ENCODE assay signal across 8 cellular contexts in genomic region chr17:81481011-81481799, GRCh38. TPM values are rescaled to one million over a fixed set of nuclear protein-coding genes. Genes with fewer than 3 reads are reported as not detected.
DNase-seq lines count a peak whose midpoint lies in the region; ATAC-seq, FAIRE-seq and TF ChIP-seq lines count a peak whose summit lies in the region.

No MANE protein-coding gene starts in this region.

- DNase-seq in DMS79 treated with DMSO at 0.1 percent for 48 hours (lab: John Stamatoyannopoulos, UW) = peak; percentile 68
- DNase-seq in NCI-H2171 treated with DMSO at 0.1 percent for 48 hours (lab: John Stamatoyannopoulos, UW) = peak; percentile 86
- DNase-seq in activated CD8-positive, alpha-beta memory T cell treated with anti-CD3 and anti-CD28 coated beads for 4 hours (ENCODE audit: low read depth in 2 of 2) = peak; percentile 25 to 35
- DNase-seq in mesendoderm = peak; percentile 58
- DNase-seq in stimulated activated CD8-positive, alpha-beta memory T cell treated with anti-CD3 and anti-CD28 coated beads, Interleukin-2, amount 100 ng/mL, for 1 hour (ENCODE audit: low read depth in 2 of 2) = peak; percentile 22 to 36
- DNase-seq in H54 (ENCODE audit: insufficient read length, low spot score) = no peak

- H3K9me3 ChIP-seq in endocrine pancreas (ENCODE audit: control insufficient read depth, low read length) = no peaks in the 10 kb centered on the region

- TF ChIP-seq POLR2A in H54 (IDR thresholded peaks at IDR 0.05; ENCODE audit: low read depth, low read length) = no peak

- peak overlapping the region; percentile 25 for H3K4me2 ChIP-seq in mesendoderm (ENCODE audit: low read length)

- H3K27ac ChIP-seq in mesendoderm (ENCODE audit: low read depth, low read length) = no peak overlapping the region

- H4K5ac ChIP-seq in mesendoderm (ENCODE audit: low read length) = no peak overlapping the region

- no peak overlapping the region for H3K4ac ChIP-seq in mesendoderm (ENCODE audit: low read depth, low read length)

- FAIRE-seq in H54 (lab: Jason Lieb, UNC) = no peak

- H2BK15ac ChIP-seq in mesendoderm (replicated peaks; ENCODE audit: low read depth) = no peak overlapping the region

- no peak overlapping the region for H3K18ac ChIP-seq in mesendoderm (ENCODE audit: low read length)

- no peaks in the 10 kb centered on the region for H3K79me2 ChIP-seq in mesendoderm (ENCODE audit: control insufficient read depth, insufficient read depth, low read length)

- H3K27me3 ChIP-seq in endocrine pancreas (ENCODE audit: control insufficient read depth, insufficient read depth, low read length) = no peaks in the 10 kb centered on the region
- no peaks in the 10 kb centered on the region for H3K27me3 ChIP-seq in mesendoderm (ENCODE audit: insufficient read depth, low read length, poor library complexity)

- no peak for ATAC-seq in GM18517 (IDR thresholded peaks at IDR 0.05; ENCODE audit: unreplicated experiment)

- WGBS in mesendoderm (ENCODE audit: extremely low coverage, insufficient coverage, low lambda C conversion rate) = no CpG with 5 or more reads among the region's 96 CpGs

- no peaks in the 10 kb centered on the region for H3K4me1 ChIP-seq in endocrine pancreas (ENCODE audit: control insufficient read depth, insufficient read depth, low read length)
- no peaks in the 10 kb centered on the region for H3K4me1 ChIP-seq in mesendoderm (ENCODE audit: control insufficient read depth, low read depth, low read length)

- H3K79me1 ChIP-seq in mesendoderm (ENCODE audit: low read length) = no peaks in the 10 kb centered on the region

- no peak overlapping the region for H2AK5ac ChIP-seq in mesendoderm (ENCODE audit: low read length)

- H2BK5ac ChIP-seq in mesendoderm (ENCODE audit: low read length) = no peak overlapping the region

- H3K23ac ChIP-seq in mesendoderm (ENCODE audit: low read length) = peak overlapping the region; percentile 24

- no peaks in the 10 kb centered on the region for H3K36me3 ChIP-seq in endocrine pancreas (ENCODE audit: control insufficient read depth, insufficient read depth, low read length)
- H3K36me3 ChIP-seq in mesendoderm (ENCODE audit: control insufficient read depth, insufficient read depth, low read length) = no peaks in the 10 kb centered on the region

- H3K56ac ChIP-seq in mesendoderm (ENCODE audit: low read length) = peak overlapping the region; percentile 78

- no peak overlapping the region for H2BK120ac ChIP-seq in mesendoderm (ENCODE audit: low read depth, low read length)

- H4K8ac ChIP-seq in mesendoderm (ENCODE audit: low read depth, low read length) = no peak overlapping the region

- H3K4me3 ChIP-seq in endocrine pancreas (ENCODE audit: control insufficient read depth, insufficient read depth, low read length) = no peak overlapping the region
- H3K4me3 ChIP-seq in mesendoderm (ENCODE audit: low read length) = peak overlapping the region; percentile 11

- H3K9ac ChIP-seq in endocrine pancreas (ENCODE audit: control insufficient read depth, insufficient read depth, low read length) (peak overlapping the region; percentile 14), mesendoderm (ENCODE audit: low read length) (peak overlapping the region; percentile 69)

RNA-seq across cellular contexts. Expression of gene ACTG1, which starts 31.4 kb away (rescaled TPM):
- 9,422 TPM for polyA plus RNA-seq in mesendoderm (2013, experiment 1 of 2)
- polyA plus RNA-seq in mesendoderm (2013, experiment 2 of 2) = 9,613 TPM

RNA-seq across cellular contexts. Expression of gene FSCN2, which starts 47.0 kb away (rescaled TPM):
- polyA plus RNA-seq in mesendoderm (2013, experiment 1 of 2) = not detected
- polyA plus RNA-seq in mesendoderm (2013, experiment 2 of 2) = not detected
